25 cellular contexts compared by ENCODE assay signal in the genomic region with DNA sequence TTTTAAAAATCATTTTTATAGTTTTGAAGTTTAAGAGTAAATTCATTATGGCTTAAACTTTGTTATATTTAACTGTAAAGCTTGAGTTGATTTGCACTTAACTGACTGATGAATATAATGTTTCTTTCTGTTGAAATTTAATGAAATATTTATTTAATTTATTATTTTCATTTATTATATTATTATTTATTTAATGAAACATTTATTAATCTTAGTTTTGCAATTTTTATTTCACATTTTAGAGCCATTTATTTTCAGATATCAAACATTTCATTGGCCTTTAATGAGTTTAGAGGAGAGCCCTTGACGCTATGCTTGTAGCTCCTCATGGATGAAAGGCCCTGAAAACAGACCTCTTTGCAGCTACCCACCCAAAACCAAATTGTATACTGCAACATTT.
"Had no signal": no experiment of that assay in that cellular context is flagged by ENCODE, and none has a peak within 500 bp of the region (broad histone marks: within the 10 kb centered on the region; RNA-seq: fewer than 3 reads in every experiment).

No MANE protein-coding gene starts in this region.

- H3K27ac ChIP-seq: body of pancreas, esophagus muscularis mucosa, foreskin keratinocyte, gastroesophageal sphincter, heart right ventricle had no signal

- H3K4me3 ChIP-seq: body of pancreas, esophagus muscularis mucosa, gastroesophageal sphincter, heart right ventricle had no signal

- H3K9me3 ChIP-seq: body of pancreas, esophagus muscularis mucosa, gastroesophageal sphincter, heart right ventricle had no signal

- H3K27me3 ChIP-seq: body of pancreas, esophagus muscularis mucosa, foreskin keratinocyte, gastroesophageal sphincter, heart right ventricle had no signal

- FAIRE-seq: colon had no signal

- DNase-seq: activated CD4-positive, alpha-beta T cell treated with anti-CD3 and anti-CD28 coated beads for 48 hours; activated CD4-positive, alpha-beta T cell treated with anti-CD3 and anti-CD28 coated beads, Interleukin-2, amount 50 U/mL, for 1 hour; activated CD4-positive, alpha-beta T cell treated with anti-CD3 and anti-CD28 coated beads, Interleukin-2, amount 50 U/mL, for 48 hours; activated CD8-positive, alpha-beta memory T cell treated with anti-CD3 and anti-CD28 coated beads for 24 hours; activated CD8-positive, alpha-beta T cell treated with anti-CD3 and anti-CD28 coated beads for 36 hours; activated effector memory CD4-positive, alpha-beta T cell treated with Interleukin-2 at 50 U/mL for 16 hours; activated gamma-delta T cell treated with Interleukin-2 at 50 U/mL for 16 hours; activated naive CD4-positive, alpha-beta T cell treated with anti-CD3 and anti-CD28 coated beads, Interleukin-2, amount 50 U/mL, for 16 hours; activated naive CD4-positive, alpha-beta T cell treated with Interleukin-2 at 50 U/mL for 16 hours; activated T-cell treated with anti-CD3 and anti-CD28 coated beads, Interleukin-2, amount 50 U/mL, for 4 hours; amniotic stem cell; aorta; body of pancreas; caudate nucleus; cortex of kidney; effector CD8-positive, alpha-beta T cell; endodermal cell; erythroblast; foreskin keratinocyte; heart right ventricle; T-helper 2 cell had no signal

- ATAC-seq: activated CD8-positive, alpha-beta T cell treated with anti-CD3 and anti-CD28 coated beads for 36 hours; activated T-cell treated with anti-CD3 and anti-CD28 coated beads, Interleukin-2, amount 50 U/mL, for 4 hours; activated T-helper 17 cell treated with anti-CD3 and anti-CD28 coated beads, Interleukin-2, amount 50 U/mL, for 72 hours; body of pancreas; foreskin keratinocyte; gastroesophageal sphincter had no signal

- H3K36me3 ChIP-seq: esophagus muscularis mucosa, gastroesophageal sphincter, heart right ventricle had no signal
